In the genomic region with DNA sequence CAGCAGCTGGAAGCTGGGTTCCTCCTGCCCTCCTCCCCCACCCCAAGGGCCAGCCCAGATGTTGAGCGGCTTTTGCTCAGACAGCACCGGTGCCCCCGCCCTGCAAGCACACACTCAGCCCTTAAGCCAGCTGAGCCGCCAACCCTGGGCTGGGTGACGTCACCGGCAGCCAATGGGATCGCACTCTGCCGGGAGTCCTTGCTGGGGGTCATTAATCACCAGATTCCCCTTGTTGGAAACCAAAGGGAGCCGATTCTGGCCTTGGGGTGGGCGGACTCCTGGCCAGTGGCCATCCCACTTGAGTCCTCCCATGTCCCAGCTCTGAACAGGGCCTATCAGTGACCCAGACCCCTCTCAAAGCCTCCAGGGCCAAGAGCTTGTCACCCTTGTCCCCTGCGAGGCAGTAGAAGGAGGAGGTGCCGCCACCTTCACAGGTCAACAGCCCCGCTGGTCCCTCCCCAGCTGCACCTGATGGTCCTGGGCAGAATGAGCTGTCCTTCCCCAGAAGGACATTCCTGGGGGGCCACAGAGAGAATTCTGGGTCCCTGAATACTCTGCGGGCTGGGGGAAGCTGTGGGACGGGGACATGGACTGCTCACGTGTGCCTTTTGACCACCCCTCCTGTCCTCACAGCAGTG, we compare ENCODE assay signal across 8 cellular contexts. TPM values are rescaled to one million over a fixed set of nuclear protein-coding genes. Genes with fewer than 3 reads are reported as not detected.
DNase-seq lines count a peak whose midpoint lies in the region; ATAC-seq and TF ChIP-seq lines count a peak whose summit lies in the region.

No MANE protein-coding gene starts in this region.

- H3K36me3 Mint-ChIP-seq in progenitor cell of endocrine pancreas (ENCODE audit: insufficient read depth): no peaks in the 10 kb centered on the region
- no peaks in the 10 kb centered on the region for H3K36me3 Mint-ChIP-seq in activated T-helper 17 cell treated with anti-CD3 and anti-CD28 coated beads, Interleukin-2, amount 50 U/mL, for 72 hours (ENCODE audit: low read depth)

- no peak for ATAC-seq in HG03520 (IDR thresholded peaks at IDR 0.05; ENCODE audit: unreplicated experiment)
- ATAC-seq in activated T-helper 17 cell treated with anti-CD3 and anti-CD28 coated beads, Interleukin-2, amount 50 U/mL, for 72 hours (replicated peaks): no peak

- no peaks in the 10 kb centered on the region for H3K27me3 ChIP-seq in Peyer's patch

- H3K4me3 Mint-ChIP-seq in progenitor cell of endocrine pancreas (ENCODE audit: low read depth): no peak overlapping the region
- H3K4me3 Mint-ChIP-seq in activated T-helper 17 cell treated with anti-CD3 and anti-CD28 coated beads, Interleukin-2, amount 50 U/mL, for 72 hours: no peak overlapping the region

- no peaks in the 10 kb centered on the region for H3K9me3 Mint-ChIP-seq in progenitor cell of endocrine pancreas (ENCODE audit: low read depth)
- no peaks in the 10 kb centered on the region for H3K9me3 Mint-ChIP-seq in activated T-helper 17 cell treated with anti-CD3 and anti-CD28 coated beads, Interleukin-2, amount 50 U/mL, for 72 hours

- no peak overlapping the region for H3K27ac Mint-ChIP-seq in progenitor cell of endocrine pancreas
- no peak overlapping the region for H3K27ac Mint-ChIP-seq in activated T-helper 17 cell treated with anti-CD3 and anti-CD28 coated beads, Interleukin-2, amount 50 U/mL, for 72 hours

- H3K27me3 Mint-ChIP-seq in progenitor cell of endocrine pancreas: peaks cover 5% of the 10 kb centered on the region
- H3K27me3 Mint-ChIP-seq in activated T-helper 17 cell treated with anti-CD3 and anti-CD28 coated beads, Interleukin-2, amount 50 U/mL, for 72 hours: no peaks in the 10 kb centered on the region

- DNase-seq in H4 (ENCODE audit: low spot score) (peak; percentile 90), Peyer's patch (peak in 2 of 3 donors; percentile 76 to 85), fibroblast of villous mesenchyme (ENCODE audit: low read depth) (peak; percentile 78), progenitor cell of endocrine pancreas (ENCODE audit: low spot score, unreplicated experiment) (peak; percentile 59), GM10266 (ENCODE audit: extremely low spot score) (no peak), HT-29 (ENCODE audit: low spot score) (no peak)

- peaks cover 0 to 86% (median 4%) of the 10 kb centered on the region in 4 donors for H3K4me1 ChIP-seq in Peyer's patch

- TF ChIP-seq CTCF in Peyer's patch (IDR thresholded peaks at IDR 0.05): no peak
- TF ChIP-seq CTCF in fibroblast of villous mesenchyme (IDR thresholded peaks at IDR 0.05; ENCODE audit: insufficient read depth, low read depth, low read length): no peak
- TF ChIP-seq CTCF in progenitor cell of endocrine pancreas (IDR thresholded peaks at IDR 0.05; ENCODE audit: unreplicated experiment): no peak
- no peak for TF ChIP-seq CTCF in GM10266 (IDR thresholded peaks at IDR 0.05; ENCODE audit: control insufficient read depth, insufficient read depth, low read depth, missing control alignments)

- peaks cover 2% of the 10 kb centered on the region for H3K4me1 Mint-ChIP-seq in progenitor cell of endocrine pancreas (ENCODE audit: low read depth)
- no peaks in the 10 kb centered on the region for H3K4me1 Mint-ChIP-seq in activated T-helper 17 cell treated with anti-CD3 and anti-CD28 coated beads, Interleukin-2, amount 50 U/mL, for 72 hours

- peak overlapping the region in 2 of 4 donors; percentile 20 to 35 for H3K27ac ChIP-seq in Peyer's patch

- H3K36me3 ChIP-seq in Peyer's patch: peaks cover 0 to 21% (median 0%) of the 10 kb centered on the region in 3 donors

- no peaks in the 10 kb centered on the region for H3K9me3 ChIP-seq in Peyer's patch

- H3K4me3 ChIP-seq in Peyer's patch (no peak overlapping the region), fibroblast of villous mesenchyme (ENCODE audit: low read depth, low read length) (no peak overlapping the region)

- TF ChIP-seq POLR2A in Peyer's patch (IDR thresholded peaks at IDR 0.05): no peak

RNA-seq across cellular contexts. Expression of a gene that starts 7.4 kb away (rescaled TPM):
- 0.45 and 3.2 TPM in 2 replicates for total RNA-seq in H4 (2014; rRNA removed; shearing (Covaris generic))
- total RNA-seq in Peyer's patch (10 to 100 TPM in 3 of 4 donors, 1 to 10 TPM in 1; 2.5 to 18.4 (median 13.2) TPM), fibroblast of villous mesenchyme (0.64 and 0.86 TPM in 2 replicates), progenitor cell of endocrine pancreas (15.2 and 15.9 TPM in 2 replicates)
- total RNA-seq in activated T-helper 17 cell treated with anti-CD3 and anti-CD28 coated beads, Interleukin-2, amount 50 U/mL, for 72 hours: 1 to 10 TPM in 1 of 2 donors, under 1 TPM in 1; 0.80 to 1.7 TPM
- 21.4 and 23.2 TPM in 2 replicates for total RNA-seq in HT-29 (2014; rRNA removed; shearing (Covaris generic))

RNA-seq across cellular contexts. Expression of a gene that starts 20.4 kb away (rescaled TPM):
- total RNA-seq in H4 (2014; rRNA removed; shearing (Covaris generic)): not detected in 2 replicates
- total RNA-seq in Peyer's patch (not detected), fibroblast of villous mesenchyme (not detected in 2 replicates), progenitor cell of endocrine pancreas (not detected in 2 replicates)
- not detected for total RNA-seq in activated T-helper 17 cell treated with anti-CD3 and anti-CD28 coated beads, Interleukin-2, amount 50 U/mL, for 72 hours
- total RNA-seq in HT-29 (2014; rRNA removed; shearing (Covaris generic)): not detected in 2 replicates

RNA-seq across cellular contexts. Expression of a gene that starts 33.4 kb away (rescaled TPM):
- not detected in 2 replicates for total RNA-seq in H4 (2014; rRNA removed; shearing (Covaris generic))
- not detected for total RNA-seq in Peyer's patch
- not detected in 2 replicates for total RNA-seq in fibroblast of villous mesenchyme
- total RNA-seq in progenitor cell of endocrine pancreas: not detected in 2 replicates
- total RNA-seq in activated T-helper 17 cell treated with anti-CD3 and anti-CD28 coated beads, Interleukin-2, amount 50 U/mL, for 72 hours: not detected
- not detected in 2 replicates for total RNA-seq in HT-29 (2014; rRNA removed; shearing (Covaris generic))

RNA-seq across cellular contexts. Expression of a gene that starts 43.6 kb away (rescaled TPM):
- total RNA-seq in H4 (2014; rRNA removed; shearing (Covaris generic)): not detected in 2 replicates
- total RNA-seq in Peyer's patch (not detected), fibroblast of villous mesenchyme (not detected in 2 replicates), progenitor cell of endocrine pancreas (not detected in 2 replicates)
- total RNA-seq in activated T-helper 17 cell treated with anti-CD3 and anti-CD28 coated beads, Interleukin-2, amount 50 U/mL, for 72 hours: not detected
- not detected in 2 replicates for total RNA-seq in HT-29 (2014; rRNA removed; shearing (Covaris generic))

RNA-seq across cellular contexts. Expression of a gene that starts 57.3 kb away (rescaled TPM):
- not detected in 2 replicates for total RNA-seq in H4 (2014; rRNA removed; shearing (Covaris generic))
- total RNA-seq in Peyer's patch (not detected), fibroblast of villous mesenchyme (not detected in 2 replicates), progenitor cell of endocrine pancreas (not detected in 2 replicates)
- total RNA-seq in activated T-helper 17 cell treated with anti-CD3 and anti-CD28 coated beads, Interleukin-2, amount 50 U/mL, for 72 hours: not detected
- not detected in 2 replicates for total RNA-seq in HT-29 (2014; rRNA removed; shearing (Covaris generic))

Comparison
In these comparisons a context has a peak if more than half of its experiments do, and no peak if none do; other contexts are left out.
1. DNase-seq: peak in H4 (single experiment), Peyer's patch (2 of 3), fibroblast of villous mesenchyme (single experiment) and progenitor cell of endocrine pancreas (single experiment); none in GM10266 (single experiment) and HT-29 (single experiment).